22 cellular contexts compared by ENCODE assay signal in the genomic region with DNA sequence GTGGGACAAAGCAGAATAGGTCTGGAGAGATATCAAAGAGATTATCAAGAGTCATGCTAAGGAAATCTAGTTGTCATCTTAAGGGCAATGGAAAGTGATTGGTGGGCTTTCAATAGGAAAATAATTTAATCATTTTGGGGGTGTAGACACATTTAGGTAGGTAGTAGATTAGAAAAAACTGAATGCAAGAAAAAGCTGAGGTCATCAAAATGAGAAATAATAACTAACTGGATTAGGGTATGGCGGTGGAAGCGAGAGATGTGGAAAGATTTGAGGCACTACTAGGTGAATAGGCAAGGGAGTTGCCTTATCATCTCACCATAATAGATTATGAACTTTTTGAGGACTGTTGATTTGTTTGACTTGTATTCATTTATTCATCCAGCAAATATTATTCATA.
"Had no signal": no experiment of that assay in that cellular context is flagged by ENCODE, and none has a peak within 500 bp of the region (broad histone marks: within the 10 kb centered on the region; RNA-seq: fewer than 3 reads in every experiment).

No MANE protein-coding gene starts in this region.

- ATAC-seq: SK-N-SH treated with all-trans-retinoic acid at 6 μM for 48 hours had no signal

- DNase-seq: Kasumi-1, MM.1S, NCI-H1092 treated with DMSO at 0.1 percent for 48 hours, NCI-H1436, NCI-H187, NCI-H2029, NCI-H2081 treated with DMSO at 0.1 percent for 48 hours, NCI-H2171, NCI-H226, NCI-H446, NCI-H510A, NCI-H524 treated with DMSO at 0.1 percent for 48 hours, NCI-H69, NCI-H774, Right ventricle myocardium superior, RPMI8226, SIG-M5 had no signal

- H3K27ac ChIP-seq: HL-60, KMS-11 had no signal

- H3K9ac ChIP-seq: KMS-11 had no signal

- FAIRE-seq: HTR-8/SVneo, RCC 7860 had no signal

- H3K4me2 ChIP-seq: KMS-11 had no signal
